In the genomic region with DNA sequence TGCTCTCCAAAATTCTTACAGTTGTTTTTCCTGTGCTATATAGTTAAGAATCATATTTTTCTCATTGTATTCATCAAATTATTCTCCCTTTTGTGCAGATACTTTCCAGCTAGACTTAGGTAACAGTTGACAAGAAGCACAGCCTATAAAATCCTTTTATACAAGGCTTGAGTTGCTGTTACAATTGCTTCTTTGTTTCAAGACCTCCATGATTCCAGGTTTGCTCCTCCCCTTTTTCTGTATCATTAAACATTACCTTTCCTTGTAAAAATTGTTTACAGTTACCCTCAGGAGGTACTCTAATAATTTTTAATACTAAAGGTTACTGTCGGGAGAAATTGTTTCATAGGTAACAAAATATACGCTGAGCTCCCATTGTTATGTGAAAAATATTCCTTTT, we compare ENCODE assay signal across 24 cellular contexts.
"Had no signal": no experiment of that assay in that cellular context is flagged by ENCODE, and none has a peak within 500 bp of the region (broad histone marks: within the 10 kb centered on the region; RNA-seq: fewer than 3 reads in every experiment).

No MANE protein-coding gene starts in this region.

- H3K27me3 ChIP-seq: dorsolateral prefrontal cortex, esophagus squamous epithelium, gastrocnemius medialis, heart right ventricle, left lung had no signal

- H3K36me3 ChIP-seq: esophagus squamous epithelium, gastrocnemius medialis, heart right ventricle, left lung, lower lobe of right lung had no signal

- H3K27ac ChIP-seq: coronary artery, dorsolateral prefrontal cortex, epithelial cell of prostate, esophagus squamous epithelium, gastrocnemius medialis, heart right ventricle, left lung, lower lobe of right lung had no signal

- DNase-seq: dermis blood vessel endothelial cell; dorsolateral prefrontal cortex; effector CD4-positive, alpha-beta T cell; effector memory CD4-positive, alpha-beta T cell; erythroblast; esophagus squamous epithelium; foreskin fibroblast; foreskin melanocyte; gastrocnemius medialis; glutamatergic neuron; head of caudate nucleus; heart right ventricle; hippocampal formation; left cardiac atrium; left lung; left ventricle myocardium superior; lower lobe of right lung; mesenchymal stem cell; mucosa of descending colon; naive B cell; naive thymus-derived CD8-positive, alpha-beta T cell had no signal

- H3K4me1 ChIP-seq: esophagus squamous epithelium, gastrocnemius medialis, heart right ventricle, left lung, lower lobe of right lung had no signal

- H3K4me3 ChIP-seq: coronary artery, dorsolateral prefrontal cortex, esophagus squamous epithelium, gastrocnemius medialis, heart right ventricle, left lung, lower lobe of right lung, mucosa of descending colon had no signal

- H3K9me3 ChIP-seq: esophagus squamous epithelium, gastrocnemius medialis, heart right ventricle, left lung, lower lobe of right lung, mucosa of descending colon had no signal

- ATAC-seq: esophagus mucosa; gastrocnemius medialis; heart right ventricle; left cardiac atrium; left lung; left ventricle myocardium superior; lower lobe of right lung; mucosa of descending colon; naive thymus-derived CD8-positive, alpha-beta T cell had no signal
